ENCODE assay signal across 8 cellular contexts in the genomic region with DNA sequence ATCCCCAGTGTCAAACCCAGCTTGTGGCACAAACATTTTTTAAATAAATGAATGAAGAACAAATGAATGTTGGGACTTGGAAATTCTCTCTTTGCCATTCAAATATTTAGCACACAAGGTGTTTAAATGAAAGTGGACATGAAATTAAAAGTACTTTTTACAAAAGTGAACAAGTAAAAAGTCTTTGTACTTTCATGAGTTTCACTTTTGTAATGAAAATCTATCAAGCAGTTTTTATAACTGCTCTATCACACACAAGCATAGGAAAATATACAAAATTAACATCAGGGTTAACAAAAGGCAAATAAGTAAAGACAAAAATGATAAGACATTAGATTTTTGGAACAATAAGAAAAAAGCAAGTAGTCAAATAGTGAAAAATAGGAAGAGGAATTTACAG.
"Had no signal": no experiment of that assay in that cellular context is flagged by ENCODE, and none has a peak within 500 bp of the region (broad histone marks: within the 10 kb centered on the region; RNA-seq: fewer than 3 reads in every experiment).

No MANE protein-coding gene starts in this region.

- DNase-seq: GDM1, GF-D8 had no signal

- ATAC-seq: GM12878 had no signal

- H3K4me3 ChIP-seq: GM12878 had no signal

- FAIRE-seq: G401.6, GM12878, GM12891, GM12892, GM18507, GM19239 had no signal
